In the genomic region with DNA sequence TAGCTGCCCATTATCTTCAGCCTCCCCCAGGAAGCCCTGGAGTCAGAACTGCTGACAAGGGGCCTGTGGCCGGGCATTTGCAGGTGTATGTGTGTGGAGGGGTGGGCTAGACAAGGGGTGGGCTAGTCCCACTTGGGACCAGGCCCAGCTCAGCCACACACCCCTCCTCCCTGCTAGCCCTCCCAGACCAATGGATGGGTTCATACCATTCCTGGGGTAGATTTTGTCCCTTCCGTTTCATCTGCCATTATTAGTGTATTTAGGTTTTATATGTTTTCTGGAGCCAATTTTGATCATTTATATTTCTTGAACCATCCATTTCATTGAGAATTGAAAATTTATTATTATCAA, we compare ENCODE assay signal across 2 cellular contexts.
TF ChIP-seq lines count a peak whose summit lies in the region.

No MANE protein-coding gene starts in this region.

TF ChIP-seq in HCT116, 20 proteins besides CTCF, POLR2A, EP300 and RAD21:
- TF ChIP-seq, protein P1, sequence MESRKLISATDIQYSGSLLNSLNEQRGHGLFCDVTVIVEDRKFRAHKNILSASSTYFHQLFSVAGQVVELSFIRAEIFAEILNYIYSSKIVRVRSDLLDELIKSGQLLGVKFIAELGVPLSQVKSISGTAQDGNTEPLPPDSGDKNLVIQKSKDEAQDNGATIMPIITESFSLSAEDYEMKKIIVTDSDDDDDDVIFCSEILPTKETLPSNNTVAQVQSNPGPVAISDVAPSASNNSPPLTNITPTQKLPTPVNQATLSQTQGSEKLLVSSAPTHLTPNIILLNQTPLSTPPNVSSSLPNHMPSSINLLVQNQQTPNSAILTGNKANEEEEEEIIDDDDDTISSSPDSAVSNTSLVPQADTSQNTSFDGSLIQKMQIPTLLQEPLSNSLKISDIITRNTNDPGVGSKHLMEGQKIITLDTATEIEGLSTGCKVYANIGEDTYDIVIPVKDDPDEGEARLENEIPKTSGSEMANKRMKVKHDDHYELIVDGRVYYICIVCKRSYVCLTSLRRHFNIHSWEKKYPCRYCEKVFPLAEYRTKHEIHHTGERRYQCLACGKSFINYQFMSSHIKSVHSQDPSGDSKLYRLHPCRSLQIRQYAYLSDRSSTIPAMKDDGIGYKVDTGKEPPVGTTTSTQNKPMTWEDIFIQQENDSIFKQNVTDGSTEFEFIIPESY (IDR thresholded peaks at IDR 0.05; ENCODE audit: extremely low read depth, insufficient replicate concordance, low read length), result no peak
- TF ChIP-seq, protein P2, sequence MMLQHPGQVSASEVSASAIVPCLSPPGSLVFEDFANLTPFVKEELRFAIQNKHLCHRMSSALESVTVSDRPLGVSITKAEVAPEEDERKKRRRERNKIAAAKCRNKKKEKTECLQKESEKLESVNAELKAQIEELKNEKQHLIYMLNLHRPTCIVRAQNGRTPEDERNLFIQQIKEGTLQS (IDR thresholded peaks at IDR 0.05), result no peak

TF ChIP-seq in SK-N-SH, 30 proteins besides CTCF, POLR2A, EP300 and RAD21:
- TF ChIP-seq RXRA (IDR thresholded peaks at IDR 0.05; ENCODE audit: borderline replicate concordance, low read depth) (no peak), CHD2 (IDR thresholded peaks at IDR 0.05; ENCODE audit: low read length, partially characterized antibody) (no peak), FOXJ3 (CRISPR knock-in tag; IDR thresholded peaks at IDR 0.05) (no peak), FOXM1 (IDR thresholded peaks at IDR 0.05; ENCODE audit: low read depth) (no peak), YY1 (IDR thresholded peaks at IDR 0.05; ENCODE audit: low read depth) (no peak), TAF1 (IDR thresholded peaks at IDR 0.05; ENCODE audit: borderline replicate concordance, low read depth, low read length) (no peak), RFX5 (IDR thresholded peaks at IDR 0.05; ENCODE audit: low read length) (no peak)
- TF ChIP-seq, protein P1 (IDR thresholded peaks at IDR 0.05; ENCODE audit: borderline replicate concordance, low read depth), result no peak
